ENCODE assay signal across 10 cellular contexts in genomic region chr17:16255481-16255901, GRCh38. TPM values are rescaled to one million over a fixed set of nuclear protein-coding genes. Genes with fewer than 3 reads are reported as not detected.
A peak's percentile ranks its signal among the peaks of the same experiment; 100 is the strongest.
DNase-seq lines count a peak whose midpoint lies in the region; ATAC-seq, FAIRE-seq and TF ChIP-seq lines count a peak whose summit lies in the region.
"Had no signal": no experiment of that assay in that cellular context is flagged by ENCODE, and none has a peak within 500 bp of the region (broad histone marks: within the 10 kb centered on the region; RNA-seq: fewer than 3 reads in every experiment).

No MANE protein-coding gene starts in this region.

- TF ChIP-seq CTCF in neural progenitor cell (IDR thresholded peaks at IDR 0.05) (no peak), A673 (conservative IDR thresholded peaks at IDR 0.05; ENCODE audit: low read depth, low read length) (no peak)

- no peak for ATAC-seq in activated naive CD4-positive, alpha-beta T cell treated with anti-CD3 and anti-CD28 coated beads, Interleukin-2, amount 50 U/mL, for 72 hours
- ATAC-seq in aorta (ENCODE audit: low FRiP score), result peak; percentile 84
- ATAC-seq: CD8-positive, alpha-beta T cell had no signal

- H2AFZ ChIP-seq in neural progenitor cell (replicated peaks), result no peak overlapping the region

- H3K9me3 ChIP-seq in neural progenitor cell (ENCODE audit: low read depth), result no peaks in the 10 kb centered on the region
- no peaks in the 10 kb centered on the region for H3K9me3 ChIP-seq in aorta (ENCODE audit: control insufficient read depth, low read length)
- no peaks in the 10 kb centered on the region for H3K9me3 ChIP-seq in A673 (ENCODE audit: low read depth, low read length, poor library complexity, severe bottlenecking)

- CTCF ChIA-PET in A673 (lab: Charles Lee), result no interaction called here

- no peak overlapping the region for H3K4me3 ChIP-seq in neural progenitor cell
- no peak overlapping the region for H3K4me3 ChIP-seq in aorta (ENCODE audit: low read length in 2 of 2)
- no peak overlapping the region for H3K4me3 ChIP-seq in A673 (ENCODE audit: low read depth, low read length, poor library complexity, severe bottlenecking)

- H4K20me1 ChIP-seq in neural progenitor cell (ENCODE audit: low read depth), result peaks cover 46% of the 10 kb centered on the region

- H3F3A ChIP-seq in neural progenitor cell (ENCODE audit: low read depth), result peaks cover 14% of the 10 kb centered on the region

- POLR2A ChIA-PET in A673 (lab: Charles Lee; ENCODE audit: low non-redundant PET), result no interaction called here

- H3K36me3 ChIP-seq in neural progenitor cell, result no peaks in the 10 kb centered on the region
- H3K36me3 ChIP-seq in aorta (ENCODE audit: control insufficient read depth in 1 of 2, insufficient read depth in 2 of 2, low read length in 1 of 2), result no peaks in the 10 kb centered on the region
- H3K36me3 ChIP-seq in A673 (ENCODE audit: insufficient read depth, low read length, poor library complexity, severe bottlenecking), result no peaks in the 10 kb centered on the region

- no peak for DNase-seq in activated naive CD4-positive, alpha-beta T cell treated with anti-CD3 and anti-CD28 coated beads, Interleukin-2, amount 50 U/mL, for 72 hours (ENCODE audit: low spot score in 2 of 2)
- DNase-seq in activated naive CD4-positive, alpha-beta T cell (lab: John Stamatoyannopoulos, UW), result no peak
- DNase-seq in globus pallidus (ENCODE audit: low spot score), result peak; percentile 76
- peak; percentile 70 for DNase-seq in neural progenitor cell (ENCODE audit: low spot score)
- DNase-seq in aorta, result peak; percentile 80 to 82
- DNase-seq in A673 (ENCODE audit: low spot score), result no peak
- DNase-seq in urothelium cell line (ENCODE audit: low spot score), result no peak
- no peak for DNase-seq in LoVo (ENCODE audit: low spot score)
- DNase-seq: CD8-positive, alpha-beta T cell had no signal

- intact Hi-C loops in aorta (cut with DNase I), result no loop called here
- intact Hi-C loops in A673 (cut with micrococcal nuclease; ENCODE audit: unreplicated experiment), result no loop called here

- H3K27me3 Mint-ChIP-seq in neural progenitor cell (ENCODE audit: insufficient read depth, low read depth), result peaks cover 2% of the 10 kb centered on the region

- H3K79me2 ChIP-seq in neural progenitor cell (ENCODE audit: low read depth), result no peaks in the 10 kb centered on the region

- BruUV-seq in A673 (replicated peaks; lab: Mats Ljungman, UMichigan), result no TSS peak

- H3K9ac ChIP-seq in neural progenitor cell, result no peak overlapping the region
- H3K9ac ChIP-seq: KMS-11 had no signal

- no peak overlapping the region for H3K27ac ChIP-seq in neural progenitor cell
- peak overlapping the region; percentile 56 to 73 for H3K27ac ChIP-seq in aorta (ENCODE audit: low read depth in 1 of 2, low read length in 2 of 2)
- H3K27ac ChIP-seq in A673 (ENCODE audit: low read depth, low read length, poor library complexity, severe bottlenecking), result no peak overlapping the region
- H3K27ac ChIP-seq: KMS-11 had no signal

- H3K27me3 ChIP-seq in neural progenitor cell, result peaks cover 7% of the 10 kb centered on the region
- H3K27me3 ChIP-seq in aorta (ENCODE audit: control insufficient read depth in 1 of 2, insufficient read depth in 2 of 2, low read length in 1 of 2), result no peaks in the 10 kb centered on the region
- no peaks in the 10 kb centered on the region for H3K27me3 ChIP-seq in A673 (replicated peaks; ENCODE audit: insufficient read depth, low read depth, low read length, poor library complexity)

- H3K4me3 Mint-ChIP-seq in neural progenitor cell, result peak overlapping the region; percentile 15
- H3K4me3 Mint-ChIP-seq: CD8-positive, alpha-beta T cell had no signal

- H3K4me2 ChIP-seq in neural progenitor cell, result peak overlapping the region; percentile 50
- H3K4me2 ChIP-seq: KMS-11 had no signal

- H3K4me1 ChIP-seq in neural progenitor cell (peaks cover 14% of the 10 kb centered on the region), aorta (ENCODE audit: control insufficient read depth in 1 of 2, insufficient read depth in 2 of 2, low read length in 2 of 2) (no peaks in the 10 kb centered on the region), A673 (ENCODE audit: insufficient read depth, low read length, poor library complexity, severe bottlenecking) (peaks cover 5% of the 10 kb centered on the region)

- peak overlapping the region; percentile 37 to 40 for H3K27ac Mint-ChIP-seq in activated naive CD4-positive, alpha-beta T cell treated with anti-CD3 and anti-CD28 coated beads, Interleukin-2, amount 50 U/mL, for 72 hours
- peak overlapping the region; percentile 95 for H3K27ac Mint-ChIP-seq in neural progenitor cell
- H3K27ac Mint-ChIP-seq: CD8-positive, alpha-beta T cell had no signal

- H3K9me3 Mint-ChIP-seq in activated naive CD4-positive, alpha-beta T cell treated with anti-CD3 and anti-CD28 coated beads, Interleukin-2, amount 50 U/mL, for 72 hours, result no peaks in the 10 kb centered on the region
- H3K9me3 Mint-ChIP-seq in neural progenitor cell, result no peaks in the 10 kb centered on the region
- H3K9me3 Mint-ChIP-seq: CD8-positive, alpha-beta T cell had no signal

- no peak for FAIRE-seq in urothelium cell line (lab: Jason Lieb, UNC)

- peaks cover 21% of the 10 kb centered on the region for H3K4me1 Mint-ChIP-seq in neural progenitor cell

- peaks cover 0 to 18% of the 10 kb centered on the region in 2 donors for H3K36me3 Mint-ChIP-seq in activated naive CD4-positive, alpha-beta T cell treated with anti-CD3 and anti-CD28 coated beads, Interleukin-2, amount 50 U/mL, for 72 hours
- peaks cover 7% of the 10 kb centered on the region for H3K36me3 Mint-ChIP-seq in neural progenitor cell

- 4% methylated on average over 4 of the region's 4 CpGs for WGBS in aorta, 2 donors

RNA-seq across cellular contexts. Expression of gene PIGL, which starts 38.5 kb away (rescaled TPM):
- total RNA-seq in activated naive CD4-positive, alpha-beta T cell treated with anti-CD3 and anti-CD28 coated beads, Interleukin-2, amount 50 U/mL, for 72 hours, result 10 to 100 TPM; 39.2 to 40.2 TPM
- total RNA-seq in neural progenitor cell (ENCODE audit: low replicate concordance), result 42.0 and 57.0 TPM in 2 replicates
- 10 to 100 TPM; 53.3 to 53.4 TPM for total RNA-seq in aorta
- 10 to 100 TPM in 1 of 2 donors, not detected in 1; 36.1 TPM for polyA plus RNA-seq in aorta
- 31.7 and 41.9 TPM in 2 replicates for total RNA-seq in A673 (2021)

RNA-seq across cellular contexts. Expression of gene NCOR1, which starts 40.2 kb away (rescaled TPM):
- 100 to 1,000 TPM; 143 to 153 TPM for total RNA-seq in activated naive CD4-positive, alpha-beta T cell treated with anti-CD3 and anti-CD28 coated beads, Interleukin-2, amount 50 U/mL, for 72 hours
- 73.7 and 86.8 TPM in 2 replicates for total RNA-seq in neural progenitor cell (ENCODE audit: low replicate concordance)
- total RNA-seq in aorta, result 100 to 1,000 TPM; 134 to 144 TPM
- 100 to 1,000 TPM; 147 to 323 TPM for polyA plus RNA-seq in aorta
- total RNA-seq in A673 (2021), result 148 and 150 TPM in 2 replicates

Comparison
In these comparisons a context has a peak if more than half of its experiments do, and no peak if none do; other contexts are left out.
1. DNase-seq: peak in globus pallidus (single experiment), neural progenitor cell (single experiment) and aorta (2 of 2); none in activated naive CD4-positive, alpha-beta T cell treated with anti-CD3 and anti-CD28 coated beads, Interleukin-2, amount 50 U/mL, for 72 hours (0 of 2), activated naive CD4-positive, alpha-beta T cell (0 of 4), A673 (single experiment), urothelium cell line (single experiment) and LoVo (single experiment).
2. H3K27ac ChIP-seq: peak in aorta (2 of 2); none in neural progenitor cell (single experiment) and A673 (single experiment).